Comparison of ENCODE assay signal across 24 cellular contexts in the genomic region with DNA sequence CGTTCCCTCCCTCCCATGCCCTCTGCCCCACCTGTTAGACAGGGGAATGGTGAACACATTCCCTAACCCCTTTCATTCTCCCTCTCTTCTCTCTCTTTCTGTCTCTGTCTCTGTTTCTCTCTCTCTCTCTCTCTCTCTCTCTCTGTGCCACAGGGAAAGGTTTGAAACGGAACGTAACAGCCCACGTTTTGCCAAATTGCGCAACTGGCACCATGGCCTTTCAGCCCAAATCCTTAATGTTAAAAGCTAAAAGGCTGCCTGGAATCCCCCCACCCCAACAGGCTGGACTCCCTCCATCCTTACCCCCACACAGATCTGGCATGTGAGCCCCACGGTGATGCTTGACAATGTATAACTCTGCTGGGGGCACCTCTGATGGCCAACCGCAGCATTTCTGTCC. TPM values are rescaled to one million over a fixed set of nuclear protein-coding genes. Genes with fewer than 3 reads are reported as not detected.
"Had no signal": no experiment of that assay in that cellular context is flagged by ENCODE, and none has a peak within 500 bp of the region (broad histone marks: within the 10 kb centered on the region; RNA-seq: fewer than 3 reads in every experiment).

No MANE protein-coding gene starts in this region.

- H3K4me3 ChIP-seq: dorsolateral prefrontal cortex, hepatocyte, skin epidermis, testis had no signal

- H3K27ac ChIP-seq: dorsolateral prefrontal cortex, hepatocyte, neutrophil, skin epidermis, testis had no signal

- H3K9me3 ChIP-seq: neutrophil, testis had no signal

- H3K4me2 ChIP-seq: hepatocyte had no signal

- H2AFZ ChIP-seq: hepatocyte had no signal

- DNase-seq: cortex of kidney; dorsolateral prefrontal cortex; effector CD8-positive, alpha-beta T cell; glutamatergic neuron; left colon; mammary epithelial cell; naive thymus-derived CD4-positive, alpha-beta T cell; nephron progenitor cell; stimulated activated CD4-positive, alpha-beta T cell treated with anti-CD3 and anti-CD28 coated beads, Interleukin-2, amount 100 ng/mL, for 24 hours; stimulated activated CD4-positive, alpha-beta T cell treated with anti-CD3 and anti-CD28 coated beads, Interleukin-4, amount 100 ng/mL, for 4 hours; stimulated activated naive B cell treated with anti-CD40 and anti-IgM and Interleukin-4, amounts not matched to agents 10 μg/mL and 1 μg/mL and 100 μg/mL, for 72 hours; stimulated activated naive CD8-positive, alpha-beta T cell treated with anti-CD3 and anti-CD28 coated beads, Interleukin-15, amount 100 ng/mL, for 72 hours; testis; trophoblast cell had no signal

- H3K4me1 ChIP-seq: testis had no signal

- ATAC-seq: left colon; naive thymus-derived CD4-positive, alpha-beta T cell; stimulated activated naive B cell treated with anti-CD40 and anti-IgM and Interleukin-4, amounts not matched to agents 10 μg/mL and 1 μg/mL and 100 μg/mL, for 72 hours; stimulated activated naive CD8-positive, alpha-beta T cell treated with anti-CD3 and anti-CD28 coated beads, Interleukin-15, amount 100 ng/mL, for 72 hours had no signal

- H3K27me3 ChIP-seq: dorsolateral prefrontal cortex, hepatocyte, testis had no signal

- H3K36me3 ChIP-seq: neutrophil had no signal

RNA-seq across cellular contexts. Expression of a gene that starts 30.8 kb away (rescaled TPM):
- total RNA-seq: hepatocyte, mammary epithelial cell, mononuclear cell had no signal
- polyA plus RNA-seq: mammary epithelial cell; naive thymus-derived CD4-positive, alpha-beta T cell had no signal

RNA-seq across cellular contexts. Expression of a gene that starts 44.8 kb away (rescaled TPM):
- total RNA-seq: fibroblast of lung; frontal cortex; hepatocyte; kidney epithelial cell; mammary epithelial cell; mesenteric fat pad; mononuclear cell; naive thymus-derived CD4-positive, alpha-beta T cell; osteocyte; urinary bladder had no signal
- polyA plus RNA-seq: fibroblast of lung; hepatocyte; mammary epithelial cell; naive thymus-derived CD4-positive, alpha-beta T cell had no signal
